Comparison of ENCODE assay signal across 8 cellular contexts in genomic region chr6:157980288-157981131, GRCh38.
DNase-seq lines count a peak whose midpoint lies in the region; ATAC-seq and TF ChIP-seq lines count a peak whose summit lies in the region.

No MANE protein-coding gene starts in this region.

- peaks cover 4% of the 10 kb centered on the region for H3K36me3 Mint-ChIP-seq in activated T-cell treated with anti-CD3 and anti-CD28 coated beads, Interleukin-2, amount 50 U/mL, for 24 hours (ENCODE audit: low read depth)

- H3K9me3 ChIP-seq in HEK293 (ENCODE audit: control insufficient read depth, insufficient read depth, low read depth, low read length) = no peaks in the 10 kb centered on the region
- no peaks in the 10 kb centered on the region for H3K9me3 ChIP-seq in iPS-18a (ENCODE audit: control insufficient read depth, low read depth, low read length)
- no peaks in the 10 kb centered on the region for H3K9me3 ChIP-seq in subcutaneous abdominal adipose tissue (ENCODE audit: control insufficient read depth in 5 of 5, low read length in 5 of 5)

- H3K27ac Mint-ChIP-seq in activated T-cell treated with anti-CD3 and anti-CD28 coated beads, Interleukin-2, amount 50 U/mL, for 24 hours = peak overlapping the region; percentile 84

- no peak for DNase-seq in AG04449 (ENCODE audit: low read depth, low spot score)
- peak; percentile 57 for DNase-seq in activated T-cell treated with anti-CD3 and anti-CD28 coated beads, Interleukin-2, amount 50 U/mL, for 24 hours
- DNase-seq in NCI-H1436 (lab: John Stamatoyannopoulos, UW) = no peak
- no peak for DNase-seq in NCI-H1092 treated with DMSO at 0.1 percent for 48 hours (lab: John Stamatoyannopoulos, UW)

- H3K4me1 ChIP-seq in HEK293 (ENCODE audit: control insufficient read depth, insufficient read depth, low read length) = peaks cover 6% of the 10 kb centered on the region
- H3K4me1 ChIP-seq in iPS-18a (ENCODE audit: control insufficient read depth, low read depth, low read length) = peaks cover 19% of the 10 kb centered on the region
- H3K4me1 ChIP-seq in subcutaneous abdominal adipose tissue (ENCODE audit: control insufficient read depth in 5 of 5, insufficient read depth in 5 of 5, low read length in 5 of 5) = peaks cover 0 to 22% (median 17%) of the 10 kb centered on the region in 5 donors

- no peaks in the 10 kb centered on the region for H3K9me3 Mint-ChIP-seq in activated T-cell treated with anti-CD3 and anti-CD28 coated beads, Interleukin-2, amount 50 U/mL, for 24 hours

- TF ChIP-seq CTCF in AG04449 (IDR thresholded peaks at IDR 0.05; ENCODE audit: insufficient read depth, low read length, missing control alignments) (no peak), HEK293 (tag by site-specific recombination; IDR thresholded peaks at IDR 0.05) (no peak)

- peaks cover 45% of the 10 kb centered on the region for H3K4me1 Mint-ChIP-seq in activated T-cell treated with anti-CD3 and anti-CD28 coated beads, Interleukin-2, amount 50 U/mL, for 24 hours (ENCODE audit: low read depth)

- POLR2A ChIA-PET in AG04449 (lab: Yijun Ruan, JAX) (no interaction called here), HEK293 (lab: Yijun Ruan, JAX) (interaction anchor here (0.7 kb wide), 1 partner anchor 28 kb away, joined by 5 read pairs; no protein-coding TSS in a partner anchor)

- H3K27ac ChIP-seq in HEK293 (ENCODE audit: extremely low read depth, low read depth, low read length) (no peak overlapping the region; the same call in 1 of the 2 replicates), iPS-18a (ENCODE audit: low read length) (no peak overlapping the region), subcutaneous abdominal adipose tissue (ENCODE audit: low read depth, low read length) (no peak overlapping the region)

- no peaks in the 10 kb centered on the region for H3K27me3 Mint-ChIP-seq in activated T-cell treated with anti-CD3 and anti-CD28 coated beads, Interleukin-2, amount 50 U/mL, for 24 hours

- H3K27me3 ChIP-seq in iPS-18a (ENCODE audit: control insufficient read depth, insufficient read depth, low read length) = peaks cover 23% of the 10 kb centered on the region
- peaks cover 0 to 8% (median 3%) of the 10 kb centered on the region in 5 donors for H3K27me3 ChIP-seq in subcutaneous abdominal adipose tissue (ENCODE audit: control insufficient read depth in 5 of 5, insufficient read depth in 4 of 5, low read length in 5 of 5)

- CTCF ChIA-PET in AG04449 (lab: Yijun Ruan, JAX) = interaction anchor here (1.3 to 6.6 kb wide), 3 partner anchors 9 to 91 kb away, joined by 8 to 90 read pairs (median 11); no protein-coding TSS in a partner anchor
- CTCF ChIA-PET in HEK293 (lab: Yijun Ruan, JAX) = interaction anchor here (0.7 to 2.0 kb wide), 7 partner anchors 9 to 91 kb away, joined by 4 to 7 read pairs (median 5); no protein-coding TSS in a partner anchor

- no peak for ATAC-seq in HG03342 (IDR thresholded peaks at IDR 0.05; ENCODE audit: unreplicated experiment)

- H3K4me3 Mint-ChIP-seq in activated T-cell treated with anti-CD3 and anti-CD28 coated beads, Interleukin-2, amount 50 U/mL, for 24 hours = peak overlapping the region; percentile 81

- H3K9ac ChIP-seq in iPS-18a (ENCODE audit: low read length) = peak overlapping the region; percentile 30
- peak overlapping the region in 2 of 5 donors; percentile 27 to 52 for H3K9ac ChIP-seq in subcutaneous abdominal adipose tissue (ENCODE audit: low read length in 5 of 5)

- H3K36me3 ChIP-seq in HEK293 (ENCODE audit: control insufficient read depth in 2 of 2, insufficient read depth in 1 of 2, low read length in 2 of 2) (no peaks in the 10 kb centered on the region), iPS-18a (ENCODE audit: control insufficient read depth, low read depth, low read length) (no peaks in the 10 kb centered on the region), subcutaneous abdominal adipose tissue (ENCODE audit: control insufficient read depth in 5 of 5, insufficient read depth in 5 of 5, low read length in 5 of 5) (no peaks in the 10 kb centered on the region)

- peak overlapping the region; percentile 77 for H3K4me3 ChIP-seq in AG04449 (ENCODE audit: low read depth, low read length)
- no peak overlapping the region for H3K4me3 ChIP-seq in HEK293 (ENCODE audit: low read depth, low read length)
- peak overlapping the region; percentile 55 for H3K4me3 ChIP-seq in iPS-18a (ENCODE audit: low read length)
- peak overlapping the region in 4 of 5 donors; percentile 68 to 76 (median 69) for H3K4me3 ChIP-seq in subcutaneous abdominal adipose tissue (ENCODE audit: low read depth in 1 of 5, low read length in 5 of 5)

TF ChIP-seq in HEK293, 187 proteins besides CTCF, POLR2A, EP300 and RAD21:
- TF ChIP-seq ZNF654 (tag by site-specific recombination; IDR thresholded peaks at IDR 0.05; ENCODE audit: low read depth) = no peak
- peak; percentile 23; the same call in 1 of the 2 replicates for TF ChIP-seq PBX3 (CRISPR knock-in tag; IDR thresholded peaks at IDR 0.05)
- TF ChIP-seq ZNF785 (tag by site-specific recombination; IDR thresholded peaks at IDR 0.05) = no peak
- TF ChIP-seq EGR2 (tag by site-specific recombination; IDR thresholded peaks at IDR 0.05; ENCODE audit: low read depth) = no peak
- no peak for TF ChIP-seq KLF16 (tag by site-specific recombination; IDR thresholded peaks at IDR 0.05)
